11 cellular contexts compared by ENCODE assay signal in genomic region chr4:140028676-140029407, GRCh38.
"Had no signal": no experiment of that assay in that cellular context is flagged by ENCODE, and none has a peak within 500 bp of the region (broad histone marks: within the 10 kb centered on the region; RNA-seq: fewer than 3 reads in every experiment).

No MANE protein-coding gene starts in this region.

- DNase-seq: activated CD4-positive, alpha-beta T cell treated with anti-CD3 and anti-CD28 coated beads, Interleukin-2, amount 50 U/mL, for 4 hours; activated CD4-positive, CD25-positive, alpha-beta regulatory T cell treated with anti-CD3 and anti-CD28 coated beads, Interleukin-2, amount 50 U/mL, for 72 hours; activated CD8-positive, alpha-beta memory T cell treated with anti-CD3 and anti-CD28 coated beads, Interleukin-2, amount 10 ng/mL, durations not matched to agents 7 days and 5 days; activated effector memory CD4-positive, alpha-beta T cell treated with anti-CD3 and anti-CD28 coated beads, Interleukin-2, amount 50 U/mL, for 16 hours; activated T-cell treated with anti-CD3 and anti-CD28 coated beads, Interleukin-2, amount 50 U/mL, for 24 hours; brain microvascular endothelial cell; foreskin keratinocyte; stimulated activated CD4-positive, alpha-beta T cell treated with anti-CD3 and anti-CD28 coated beads, Interleukin-4, amount 100 ng/mL, for 1 hour; stimulated activated CD8-positive, alpha-beta memory T cell treated with anti-CD3 and anti-CD28 coated beads, Interleukin-4, amount 100 ng/mL, for 48 hours had no signal

- H3K27me3 ChIP-seq: brain microvascular endothelial cell, vagina had no signal

- H3K4me3 ChIP-seq: thoracic aorta, vagina had no signal

- H3K9me3 ChIP-seq: thoracic aorta, vagina had no signal

- H3K36me3 ChIP-seq: brain microvascular endothelial cell, thoracic aorta, vagina had no signal

- H3K4me1 ChIP-seq: foreskin keratinocyte, vagina had no signal

- H3K27ac ChIP-seq: brain microvascular endothelial cell, foreskin keratinocyte, thoracic aorta, vagina had no signal
